16 cellular contexts compared by ENCODE assay signal in genomic region chr13:91302070-91302469, GRCh38. TPM values are rescaled to one million over a fixed set of nuclear protein-coding genes. Genes with fewer than 3 reads are reported as not detected.
DNase-seq lines count a peak whose midpoint lies in the region; ATAC-seq and TF ChIP-seq lines count a peak whose summit lies in the region.
"Had no signal": no experiment of that assay in that cellular context is flagged by ENCODE, and none has a peak within 500 bp of the region (broad histone marks: within the 10 kb centered on the region; RNA-seq: fewer than 3 reads in every experiment).

No MANE protein-coding gene starts in this region.

- H3K4me1 ChIP-seq in GM23338 (ENCODE audit: insufficient read depth) (no peaks in the 10 kb centered on the region), testis (no peaks in the 10 kb centered on the region)
- H3K4me1 ChIP-seq: gastrocnemius medialis had no signal

- H3K27ac ChIP-seq in GM23338 (ENCODE audit: low read depth), result no peak overlapping the region
- no peak overlapping the region for H3K27ac ChIP-seq in testis
- H3K27ac ChIP-seq: gastrocnemius medialis had no signal

- H3K9me3 ChIP-seq in testis, result no peaks in the 10 kb centered on the region
- H3K9me3 ChIP-seq: gastrocnemius medialis had no signal

- no peak overlapping the region for H2AFZ ChIP-seq in GM23338

- H3K27ac Mint-ChIP-seq in GM23338, result no peak overlapping the region
- H3K27ac Mint-ChIP-seq in Calu3 (ENCODE audit: unreplicated experiment), result no peak overlapping the region
- H3K27ac Mint-ChIP-seq: activated naive CD8-positive, alpha-beta T cell; HFFc6 had no signal

- TF ChIP-seq CTCF in GM20000 (IDR thresholded peaks at IDR 0.05; ENCODE audit: extremely low read depth, missing control alignments) (no peak), GM23338 (conservative IDR thresholded peaks at IDR 0.05; ENCODE audit: low read depth in 2 of 2) (no peak), Calu3 (IDR thresholded peaks at IDR 0.05; ENCODE audit: unreplicated experiment) (no peak), testis (IDR thresholded peaks at IDR 0.05) (no peak)

- no peaks in the 10 kb centered on the region for H3K27me3 Mint-ChIP-seq in GM23338 (ENCODE audit: insufficient read depth, low read depth, poor library complexity)
- H3K27me3 Mint-ChIP-seq in Calu3 (ENCODE audit: unreplicated experiment), result no peaks in the 10 kb centered on the region

- no peaks in the 10 kb centered on the region for H4K20me1 ChIP-seq in GM23338 (replicated peaks; ENCODE audit: insufficient read depth)

- no peaks in the 10 kb centered on the region for H3K27me3 ChIP-seq in GM23338 (ENCODE audit: insufficient read depth)
- no peaks in the 10 kb centered on the region for H3K27me3 ChIP-seq in testis
- H3K27me3 ChIP-seq: gastrocnemius medialis had no signal

- DNase-seq in GM20000 (ENCODE audit: low spot score) (peak; percentile 38), GM23338 (ENCODE audit: low spot score) (no peak), Calu3 (no peak), cerebellum (ENCODE audit: low spot score) (no peak), testis (no peak)
- DNase-seq: activated CD4-positive, alpha-beta T cell treated with anti-CD3 and anti-CD28 coated beads, Interleukin-2, amount 50 U/mL, for 48 hours; dermis blood vessel endothelial cell; gastrocnemius medialis; HFFc6; NCI-H1048; NCI-H748 treated with DMSO at 0.1 percent for 48 hours; stimulated activated naive CD4-positive, alpha-beta T cell had no signal

- H3K4me3 Mint-ChIP-seq in GM23338 (no peak overlapping the region), Calu3 (ENCODE audit: low read depth, unreplicated experiment) (no peak overlapping the region)
- H3K4me3 Mint-ChIP-seq: activated naive CD8-positive, alpha-beta T cell; HFFc6 had no signal

- H3K4me1 Mint-ChIP-seq in GM23338 (no peaks in the 10 kb centered on the region), Calu3 (ENCODE audit: low read depth, unreplicated experiment) (no peaks in the 10 kb centered on the region)

- intact Hi-C loops in Calu3 (cut with micrococcal nuclease; ENCODE audit: unreplicated experiment), result no loop called here
- intact Hi-C loops in testis (cut with DNase I; ENCODE audit: low total_unique reads), result no loop called here

- H3K9me3 Mint-ChIP-seq in GM23338, result no peaks in the 10 kb centered on the region; the same call in 2 of the 3 replicates
- H3K9me3 Mint-ChIP-seq in Calu3 (ENCODE audit: low read depth, unreplicated experiment), result no peaks in the 10 kb centered on the region
- H3K9me3 Mint-ChIP-seq: HFFc6 had no signal

- no peaks in the 10 kb centered on the region for H3K79me2 ChIP-seq in GM23338 (replicated peaks; ENCODE audit: insufficient read depth)

- no peaks in the 10 kb centered on the region for H3K36me3 Mint-ChIP-seq in GM23338 (ENCODE audit: low read depth)
- H3K36me3 Mint-ChIP-seq in Calu3 (ENCODE audit: insufficient read depth, unreplicated experiment), result no peaks in the 10 kb centered on the region
- H3K36me3 Mint-ChIP-seq: activated naive CD8-positive, alpha-beta T cell had no signal

- CTCF ChIA-PET in Calu3 (lab: Charles Lee), result no interaction called here

- no TSS peak for BruUV-seq in Calu3 (replicated peaks; lab: Mats Ljungman, UMichigan)

- WGBS in testis, 2 donors, result 53 to 79% methylated on average over 2 of the region's 2 CpGs

- no peaks in the 10 kb centered on the region for H3F3A ChIP-seq in GM23338 (replicated peaks; ENCODE audit: low read depth)

- TF ChIP-seq POLR2A in GM18505 (IDR thresholded peaks at IDR 0.05; ENCODE audit: borderline replicate concordance, extremely low read depth, insufficient read depth, insufficient read length), result no peak
- TF ChIP-seq POLR2A in testis (IDR thresholded peaks at IDR 0.05), result no peak

- H3K9me2 ChIP-seq in GM23338 (ENCODE audit: insufficient read depth), result no peaks in the 10 kb centered on the region

- ATAC-seq in GM18505 (IDR thresholded peaks at IDR 0.05; ENCODE audit: unreplicated experiment), result peak; percentile 89
- ATAC-seq in HG02938 (IDR thresholded peaks at IDR 0.05; ENCODE audit: unreplicated experiment), result peak; percentile 95
- peak; percentile 94 for ATAC-seq in HG03565 (IDR thresholded peaks at IDR 0.05; ENCODE audit: unreplicated experiment)
- ATAC-seq in GM23338, result no peak
- ATAC-seq: gastrocnemius medialis had no signal

- no peaks in the 10 kb centered on the region for H3K36me3 ChIP-seq in GM23338 (ENCODE audit: insufficient read depth)
- H3K36me3 ChIP-seq in testis (ENCODE audit: low read depth, missing control alignments), result no peaks in the 10 kb centered on the region
- H3K36me3 ChIP-seq: gastrocnemius medialis had no signal

- no peak overlapping the region for H3K4me3 ChIP-seq in GM23338
- no peak overlapping the region for H3K4me3 ChIP-seq in testis
- H3K4me3 ChIP-seq: gastrocnemius medialis had no signal

- no peak overlapping the region for H3K4me2 ChIP-seq in GM23338

TF ChIP-seq in GM23338, 12 proteins besides CTCF, POLR2A, EP300 and RAD21 (continues in another document):
- TF ChIP-seq EZH2phosphoT487 (IDR thresholded peaks at IDR 0.05; ENCODE audit: unreplicated experiment) (no peak), EZH2 (IDR thresholded peaks at IDR 0.05; ENCODE audit: low read depth, unreplicated experiment) (no peak), POLR2AphosphoS5 (IDR thresholded peaks at IDR 0.05; ENCODE audit: low read depth) (no peak), JUNB (IDR thresholded peaks at IDR 0.05; ENCODE audit: unreplicated experiment) (no peak), REST (IDR thresholded peaks at IDR 0.05; ENCODE audit: unreplicated experiment) (no peak), ZNF114 (CRISPR knock-in tag; IDR thresholded peaks at IDR 0.05) (no peak)

RNA-seq across cellular contexts. Expression of gene MIR17HG, which starts 45.4 kb away (rescaled TPM):
- total RNA-seq in GM23338 (2014; rRNA removed; shearing (Covaris generic)), result 44.8 and 46.0 TPM in 2 replicates
- polyA plus RNA-seq in GM23338 (2016; fragmentation: Nextera tagmentation; extraction: Ambion mirVana), result 9.1 and 14.8 TPM in 2 replicates
- total RNA-seq in Calu3 (2022), result 3.4 and 4.1 TPM in 2 replicates
- total RNA-seq in cerebellum, result 32.2 TPM
- total RNA-seq in testis, result 1 to 10 TPM; 7.4 to 7.7 TPM
- 3.3 TPM for polyA plus RNA-seq in testis (ENCODE audit: insufficient read depth, low read depth, low replicate concordance)
